26 cellular contexts compared by ENCODE assay signal in the genomic region with DNA sequence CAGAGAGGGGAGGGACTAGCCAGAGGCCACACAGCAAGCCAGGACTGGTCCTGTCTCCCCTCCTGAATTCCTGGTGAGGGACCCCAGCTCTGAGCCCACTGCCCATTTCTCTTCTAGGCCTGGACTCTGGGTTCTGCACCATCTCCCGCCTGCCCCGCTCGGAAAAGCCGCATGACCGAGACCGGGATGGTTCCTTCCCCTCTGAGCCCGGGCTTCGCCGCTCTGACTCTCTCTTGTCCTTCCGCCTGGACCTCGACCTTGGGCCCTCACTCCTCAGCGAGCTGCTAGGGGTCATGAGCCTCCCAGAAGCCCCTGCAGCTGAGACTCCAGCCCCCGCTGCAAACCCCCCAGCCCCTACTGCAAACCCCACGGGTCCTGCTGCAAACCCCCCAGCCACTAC. TPM values are rescaled to one million over a fixed set of nuclear protein-coding genes. Genes with fewer than 3 reads are reported as not detected.
A peak's percentile ranks its signal among the peaks of the same experiment; 100 is the strongest.
DNase-seq lines count a peak whose midpoint lies in the region; ATAC-seq, FAIRE-seq and TF ChIP-seq lines count a peak whose summit lies in the region.
"Had no signal": no experiment of that assay in that cellular context is flagged by ENCODE, and none has a peak within 500 bp of the region (broad histone marks: within the 10 kb centered on the region; RNA-seq: fewer than 3 reads in every experiment).

No MANE protein-coding gene starts in this region.

- H3K14ac ChIP-seq in H1 (ENCODE audit: insufficient read length) = no peak overlapping the region

- 0 out of 2 replicates have a peak overlapping the region, but pooled peaks have one; percentile 21 for H2BK15ac ChIP-seq in H1 (ENCODE audit: low read length)

- H3K4me1 ChIP-seq in H1 (replicated peaks in 1 of 4; ENCODE audit: control insufficient read depth in 3 of 4, insufficient read depth in 4 of 4, low read length in 3 of 4) (peaks cover 13 to 33% (median 20%) of the 10 kb centered on the region in 4 experiments), mucosa of stomach (ENCODE audit: control insufficient read depth, insufficient read depth, low read length) (peaks cover 91% of the 10 kb centered on the region), upper lobe of right lung (peaks cover 67% of the 10 kb centered on the region), foreskin keratinocyte (peaks cover 31% of the 10 kb centered on the region)

- H3K4me3 Mint-ChIP-seq in activated CD8-positive, alpha-beta memory T cell treated with anti-CD3 and anti-CD28 coated beads, Interleukin-2, amount 10 ng/mL, durations not matched to agents 7 days and 5 days = no peak overlapping the region

- no peaks in the 10 kb centered on the region for H3K79me2 ChIP-seq in H1 (ENCODE audit: control insufficient read depth in 1 of 2, insufficient read depth in 2 of 2, low read length in 2 of 2)

- WGBS in H1 (ENCODE audit: extremely low coverage in 1 of 2, insufficient coverage in 1 of 2, insufficient read length in 1 of 2, insufficient replicate concordance in 2 of 2, low coverage in 1 of 2, low lambda C conversion rate in 2 of 2, missing lambda C conversion rate in 1 of 2), 2 experiments = 89% methylated on average over 12 of the region's 14 CpGs; no CpG with 5 or more reads in 1 of the 2 experiments

- H3K27me3 ChIP-seq in H1 (replicated peaks in 1 of 4; ENCODE audit: control insufficient read depth in 3 of 4, extremely low read depth in 1 of 4, insufficient read depth in 3 of 4, low read length in 3 of 4) (no peaks in the 10 kb centered on the region; a peak in 1 of 7 replicates), mucosa of stomach (ENCODE audit: control insufficient read depth, insufficient read depth, low read length) (no peaks in the 10 kb centered on the region), upper lobe of right lung (no peaks in the 10 kb centered on the region), foreskin keratinocyte (no peaks in the 10 kb centered on the region)
- H3K27me3 ChIP-seq: esophagus squamous epithelium, SJSA1, suprapubic skin had no signal

- no peak overlapping the region for H4K8ac ChIP-seq in H1 (ENCODE audit: extremely low read depth, insufficient read depth, low read length)

- H3K4me2 ChIP-seq in H1 (ENCODE audit: insufficient read depth in 1 of 2, low read depth in 2 of 2, low read length in 2 of 2) = no peak overlapping the region

- H3K4me1 Mint-ChIP-seq in activated CD8-positive, alpha-beta memory T cell treated with anti-CD3 and anti-CD28 coated beads, Interleukin-2, amount 10 ng/mL, durations not matched to agents 7 days and 5 days = peaks cover 23% of the 10 kb centered on the region

- no peak overlapping the region for H4K91ac ChIP-seq in H1 (replicated peaks; ENCODE audit: insufficient read length, low read length)

- TF ChIP-seq POLR2A in H1 (IDR thresholded peaks at IDR 0.05; ENCODE audit: control extremely low read depth in 1 of 2, low read depth in 2 of 2, low read length in 2 of 2) = no peak

- POLR2A ChIA-PET in H1 (lab: Charles Lee; ENCODE audit: partially characterized antibody) = interaction anchor here (0.9 to 12.2 kb wide), 6 partner anchors 10 to 21 kb away, joined by 3 to 198 read pairs (median 6); no protein-coding TSS in a partner anchor

- peaks cover 31% of the 10 kb centered on the region for H3K27me3 Mint-ChIP-seq in activated CD8-positive, alpha-beta memory T cell treated with anti-CD3 and anti-CD28 coated beads, Interleukin-2, amount 10 ng/mL, durations not matched to agents 7 days and 5 days

- no peak for DNase-seq in activated CD8-positive, alpha-beta memory T cell treated with anti-CD3 and anti-CD28 coated beads, Interleukin-2, amount 10 ng/mL, durations not matched to agents 7 days and 5 days
- no peak for DNase-seq in activated CD8-positive, alpha-beta memory T cell treated with anti-CD3 and anti-CD28 coated beads, Interleukin-2, amount 50 U/mL, for 4 hours
- DNase-seq in H1 (ENCODE audit: low read depth in 1 of 2, low spot score in 2 of 2) (no peak), upper lobe of right lung (no peak), NCI-H2227 treated with DMSO at 0.1 percent for 48 hours (lab: John Stamatoyannopoulos, UW) (no peak), foreskin keratinocyte (no peak), NCI-H69 (lab: John Stamatoyannopoulos, UW) (no peak)
- DNase-seq: cortex of kidney, esophagus squamous epithelium, IMR-90, NCI-H187 treated with DMSO at 0.1 percent for 48 hours had no signal

- ATAC-seq in activated CD8-positive, alpha-beta memory T cell treated with anti-CD3 and anti-CD28 coated beads, Interleukin-2, amount 10 ng/mL, durations not matched to agents 7 days and 5 days = no peak
- ATAC-seq in upper lobe of right lung (no peak), foreskin keratinocyte (no peak)

- H2AFZ ChIP-seq in H1 (ENCODE audit: low read length) = no peak overlapping the region

- no peaks in the 10 kb centered on the region for H3K23me2 ChIP-seq in H1 (ENCODE audit: low read depth, low read length)

- no peak for FAIRE-seq in H1 (lab: Jason Lieb, UNC)
- FAIRE-seq: D721Med, frontal cortex, RCC 7860 had no signal

- TF ChIP-seq RAD21 in H1 (IDR thresholded peaks at IDR 0.05 in 1 of 2, conservative IDR thresholded peaks at IDR 0.05 in 1 of 2; ENCODE audit: low read depth in 2 of 2, low read length in 2 of 2) = no peak

- H3K9me3 Mint-ChIP-seq in activated CD8-positive, alpha-beta memory T cell treated with anti-CD3 and anti-CD28 coated beads, Interleukin-2, amount 10 ng/mL, durations not matched to agents 7 days and 5 days (ENCODE audit: low read depth) = no peaks in the 10 kb centered on the region
- H3K9me3 Mint-ChIP-seq: activated B cell treated with CpG ODN at 0.5 μM for 24 hours; activated naive CD4-positive, alpha-beta T cell treated with anti-CD3 and anti-CD28 coated beads for 36 hours; immature natural killer cell; naive thymus-derived CD8-positive, alpha-beta T cell; T-cell had no signal

- no peak overlapping the region for H3K4me3 ChIP-seq in H1 (ENCODE audit: extremely low read depth in 1 of 4, insufficient read depth in 2 of 4, low read depth in 3 of 4, low read length in 4 of 4)
- no peak overlapping the region for H3K4me3 ChIP-seq in mucosa of stomach (ENCODE audit: low read length)
- H3K4me3 ChIP-seq in upper lobe of right lung = no peak overlapping the region
- H3K4me3 ChIP-seq: esophagus squamous epithelium, GM12878, SJSA1, suprapubic skin had no signal

- no peaks in the 10 kb centered on the region for H4K20me1 ChIP-seq in H1 (replicated peaks in 1 of 2; ENCODE audit: control insufficient read depth in 1 of 2, insufficient read depth in 2 of 2, low read length in 2 of 2)

- TF ChIP-seq EP300 in H1 (IDR thresholded peaks at IDR 0.05; ENCODE audit: borderline replicate concordance in 1 of 2, low read depth in 2 of 2, low read length in 2 of 2) = no peak

- 0 out of 2 replicates have a peak overlapping the region, but pooled peaks have one; percentile 72 for H2BK20ac ChIP-seq in H1 (ENCODE audit: low read length)

- no peaks in the 10 kb centered on the region for H3K79me1 ChIP-seq in H1 (ENCODE audit: low read depth, low read length)

- intact Hi-C loops in upper lobe of right lung (cut with DNase I) = no loop called here

- no peak overlapping the region for H3K23ac ChIP-seq in H1 (ENCODE audit: insufficient read length)

- H3K18ac ChIP-seq in H1 (ENCODE audit: extremely low read depth, low read length) = no peak overlapping the region

- H2BK120ac ChIP-seq in H1 (replicated peaks; ENCODE audit: low read depth, low read length) = no peak overlapping the region

- H2AK5ac ChIP-seq in H1 (ENCODE audit: low read depth, low read length) = no peak overlapping the region

- H3K27ac ChIP-seq in H1 (ENCODE audit: low read depth, low read length) = no peak overlapping the region
- peak overlapping the region; percentile 70 for H3K27ac ChIP-seq in upper lobe of right lung
- H3K27ac ChIP-seq in foreskin keratinocyte = no peak overlapping the region
- H3K27ac ChIP-seq: SJSA1, suprapubic skin had no signal

- CTCF ChIA-PET in activated CD8-positive, alpha-beta memory T cell treated with anti-CD3 and anti-CD28 coated beads, Interleukin-2, amount 10 ng/mL, durations not matched to agents 7 days and 5 days (lab: Charles Lee) = interaction anchor here (1.0 to 22.7 kb wide), 30 partner anchors 8 to 368 kb away, joined by 3 to 661 read pairs (median 6); a partner anchor contains a TSS
- CTCF ChIA-PET in H1 (lab: Charles Lee; ENCODE audit: partially characterized antibody) = interaction anchor here (0.6 to 39.4 kb wide), 36 partner anchors 11 to 307 kb away, joined by 3 to 1347 read pairs (median 5); a partner anchor contains a TSS

- H2BK5ac ChIP-seq in H1 (ENCODE audit: low read depth, low read length) = no peak overlapping the region

- TF ChIP-seq CTCF in H1 (IDR thresholded peaks at IDR 0.05; ENCODE audit: control extremely low read depth in 1 of 3, insufficient read depth in 1 of 3, low read depth in 1 of 3, low read length in 3 of 3) (no peak), upper lobe of right lung (IDR thresholded peaks at IDR 0.05) (no peak), foreskin keratinocyte (conservative IDR thresholded peaks at IDR 0.05) (no peak)

- H3K27ac Mint-ChIP-seq in activated CD8-positive, alpha-beta memory T cell treated with anti-CD3 and anti-CD28 coated beads, Interleukin-2, amount 10 ng/mL, durations not matched to agents 7 days and 5 days = peak overlapping the region; percentile 86
- H3K27ac Mint-ChIP-seq: activated B cell treated with CpG ODN at 0.5 μM for 24 hours had no signal

- no peak overlapping the region for H4K5ac ChIP-seq in H1 (ENCODE audit: insufficient read length, low read depth, low read length)

- H3K56ac ChIP-seq in H1 (replicated peaks; ENCODE audit: insufficient read length, low read depth, low read length) = no peak overlapping the region

- peak overlapping the region; percentile 98 for H3K4ac ChIP-seq in H1 (replicated peaks; ENCODE audit: insufficient read length, low read depth, low read length)

- H3K9me3 ChIP-seq in H1 (ENCODE audit: insufficient read depth in 2 of 2, low read depth in 1 of 2, low read length in 1 of 2) = no peaks in the 10 kb centered on the region
- H3K9me3 ChIP-seq in mucosa of stomach (ENCODE audit: control insufficient read depth, low read length) = no peaks in the 10 kb centered on the region
- H3K9me3 ChIP-seq in upper lobe of right lung = no peaks in the 10 kb centered on the region
- H3K9me3 ChIP-seq: esophagus squamous epithelium, SJSA1, spleen, suprapubic skin had no signal

- H3K36me3 ChIP-seq in H1 (ENCODE audit: control insufficient read depth in 2 of 4, insufficient read depth in 4 of 4, low read length in 3 of 4) (no peaks in the 10 kb centered on the region), mucosa of stomach (ENCODE audit: control insufficient read depth, insufficient read depth, low read length) (peaks cover 18% of the 10 kb centered on the region), upper lobe of right lung (peaks cover 33% of the 10 kb centered on the region)

- no peaks in the 10 kb centered on the region for H3K36me3 Mint-ChIP-seq in activated CD8-positive, alpha-beta memory T cell treated with anti-CD3 and anti-CD28 coated beads, Interleukin-2, amount 10 ng/mL, durations not matched to agents 7 days and 5 days
- H3K36me3 Mint-ChIP-seq: naive thymus-derived CD8-positive, alpha-beta T cell; T-cell had no signal

- H2BK12ac ChIP-seq in H1 (ENCODE audit: low read depth, low read length) = no peak overlapping the region

- H3K9ac ChIP-seq in H1 (replicated peaks in 1 of 4; ENCODE audit: extremely low read depth in 1 of 4, low read depth in 3 of 4, low read length in 3 of 4) (no peak overlapping the region), mucosa of stomach (ENCODE audit: low read length) (peak overlapping the region; percentile 32)

RNA-seq across cellular contexts. Expression of a gene that starts 7.7 kb away (rescaled TPM):
- total RNA-seq in activated CD8-positive, alpha-beta memory T cell treated with anti-CD3 and anti-CD28 coated beads, Interleukin-2, amount 10 ng/mL, durations not matched to agents 7 days and 5 days = under 1 TPM; 0.42 to 0.47 TPM
- 10.1 and 11.2 TPM in 2 replicates for total RNA-seq in H1 (2021; fragmentation: NEBNext Ultra II Directional; extraction: Animal tissue kit (Norgen Biotek cat#: 25700))
- 8.3 and 15.4 TPM in 2 replicates for polyA plus RNA-seq in H1 (2011; rRNA removed)
- polyA plus RNA-seq in H1 (2011; cell fraction: cytosol; rRNA removed) = 5.3 TPM
- polyA plus RNA-seq in H1 (2011; cell fraction: nucleus; rRNA removed) = 7.8 TPM
- polyA plus RNA-seq in H1 (2012, experiment 1 of 2) = 5.5 to 11.6 TPM (median 10.8 TPM) in 4 replicates
- polyA plus RNA-seq in H1 (2012, experiment 2 of 2) = 8.9 TPM
- polyA plus RNA-seq in H1 (2013, experiment 1 of 2) = 11.0 TPM
- polyA plus RNA-seq in H1 (2013, experiment 2 of 2) = 10.5 TPM
- 2.1 and 2.2 TPM in 2 replicates for polyA minus RNA-seq in H1 (2011; rRNA and poly(A)+ RNA removed)
- polyA minus RNA-seq in H1 (2011; cell fraction: cytosol; rRNA and poly(A)+ RNA removed) = 4.3 TPM
- 5.1 TPM for polyA minus RNA-seq in H1 (2011; cell fraction: nucleus; rRNA and poly(A)+ RNA removed)
- 73.9 TPM for total RNA-seq in upper lobe of right lung
- 48.7 and 56.7 TPM in 2 replicates for total RNA-seq in foreskin keratinocyte
- polyA plus RNA-seq in foreskin keratinocyte = 72.7 and 84.9 TPM in 2 replicates
- total RNA-seq: activated B cell treated with CpG ODN at 0.5 μM for 24 hours; naive thymus-derived CD8-positive, alpha-beta T cell had no signal
- polyA plus RNA-seq: naive thymus-derived CD8-positive, alpha-beta T cell had no signal

RNA-seq across cellular contexts. Expression of a gene that starts 11.9 kb away (rescaled TPM):
- not detected for total RNA-seq in activated CD8-positive, alpha-beta memory T cell treated with anti-CD3 and anti-CD28 coated beads, Interleukin-2, amount 10 ng/mL, durations not matched to agents 7 days and 5 days
- not detected in 2 replicates for total RNA-seq in H1 (2021; fragmentation: NEBNext Ultra II Directional; extraction: Animal tissue kit (Norgen Biotek cat#: 25700))
- polyA plus RNA-seq in H1 (2011; rRNA removed) (not detected in 2 replicates), foreskin keratinocyte (not detected in 2 replicates)
- not detected for polyA plus RNA-seq in H1 (2011; cell fraction: cytosol; rRNA removed)
- polyA plus RNA-seq in H1 (2011; cell fraction: nucleus; rRNA removed) = not detected
- polyA plus RNA-seq in H1 (2012, experiment 1 of 2) = not detected in 4 replicates
- polyA plus RNA-seq in H1 (2012, experiment 2 of 2) = not detected
- not detected for polyA plus RNA-seq in H1 (2013, experiment 1 of 2)
- not detected for polyA plus RNA-seq in H1 (2013, experiment 2 of 2)
- not detected in 2 replicates for polyA minus RNA-seq in H1 (2011; rRNA and poly(A)+ RNA removed)
- not detected for polyA minus RNA-seq in H1 (2011; cell fraction: cytosol; rRNA and poly(A)+ RNA removed)
- not detected for polyA minus RNA-seq in H1 (2011; cell fraction: nucleus; rRNA and poly(A)+ RNA removed)
- total RNA-seq in upper lobe of right lung (2.5 TPM), foreskin keratinocyte (not detected in 2 replicates)
- total RNA-seq: activated B cell treated with CpG ODN at 0.5 μM for 24 hours; activated naive CD4-positive, alpha-beta T cell treated with anti-CD3 and anti-CD28 coated beads for 36 hours; Daoy; esophagus squamous epithelium; frontal cortex; IMR-90; naive thymus-derived CD8-positive, alpha-beta T cell; osteocyte; SJSA1; suprapubic skin had no signal
- polyA plus RNA-seq: IMR-90; naive thymus-derived CD8-positive, alpha-beta T cell had no signal

RNA-seq across cellular contexts. Expression of a gene that starts 40.6 kb away (rescaled TPM):
- 10 to 100 TPM; 76.9 to 85.9 TPM for total RNA-seq in activated CD8-positive, alpha-beta memory T cell treated with anti-CD3 and anti-CD28 coated beads, Interleukin-2, amount 10 ng/mL, durations not matched to agents 7 days and 5 days
- total RNA-seq in H1 (2021; fragmentation: NEBNext Ultra II Directional; extraction: Animal tissue kit (Norgen Biotek cat#: 25700)) = 46.5 and 49.3 TPM in 2 replicates
- polyA plus RNA-seq in H1 (2011; rRNA removed) (57.2 and 81.0 TPM in 2 replicates), foreskin keratinocyte (27.7 and 28.9 TPM in 2 replicates)
- polyA plus RNA-seq in H1 (2011; cell fraction: cytosol; rRNA removed) = 58.2 TPM
- 170 TPM for polyA plus RNA-seq in H1 (2011; cell fraction: nucleus; rRNA removed)
- polyA plus RNA-seq in H1 (2012, experiment 1 of 2) = 43.4 to 56.3 TPM (median 52.3 TPM) in 4 replicates
- polyA plus RNA-seq in H1 (2012, experiment 2 of 2) = 38.5 TPM
- 31.2 TPM for polyA plus RNA-seq in H1 (2013, experiment 1 of 2)
- 28.6 TPM for polyA plus RNA-seq in H1 (2013, experiment 2 of 2)
- 25.7 and 39.1 TPM in 2 replicates for polyA minus RNA-seq in H1 (2011; rRNA and poly(A)+ RNA removed)
- polyA minus RNA-seq in H1 (2011; cell fraction: cytosol; rRNA and poly(A)+ RNA removed) = 36.0 TPM
- polyA minus RNA-seq in H1 (2011; cell fraction: nucleus; rRNA and poly(A)+ RNA removed) = 64.4 TPM
- total RNA-seq in upper lobe of right lung (64.4 TPM), foreskin keratinocyte (32.9 and 37.6 TPM in 2 replicates)

RNA-seq across cellular contexts. Expression of a gene that starts 48.8 kb away (rescaled TPM):
- under 1 TPM in 1 of 2 experiments, not detected in 1; 0.16 TPM for total RNA-seq in activated CD8-positive, alpha-beta memory T cell treated with anti-CD3 and anti-CD28 coated beads, Interleukin-2, amount 10 ng/mL, durations not matched to agents 7 days and 5 days
- 14.4 and 14.6 TPM in 2 replicates for total RNA-seq in H1 (2021; fragmentation: NEBNext Ultra II Directional; extraction: Animal tissue kit (Norgen Biotek cat#: 25700))
- polyA plus RNA-seq in H1 (2011; rRNA removed) (13.5 and 17.4 TPM in 2 replicates), foreskin keratinocyte (112 and 115 TPM in 2 replicates)
- polyA plus RNA-seq in H1 (2011; cell fraction: cytosol; rRNA removed) = 11.2 TPM
- 23.7 TPM for polyA plus RNA-seq in H1 (2011; cell fraction: nucleus; rRNA removed)
- 7.9 to 13.1 TPM (median 11.6 TPM) in 4 replicates for polyA plus RNA-seq in H1 (2012, experiment 1 of 2)
- polyA plus RNA-seq in H1 (2012, experiment 2 of 2) = 11.4 TPM
- polyA plus RNA-seq in H1 (2013, experiment 1 of 2) = 9.2 TPM
- polyA plus RNA-seq in H1 (2013, experiment 2 of 2) = 9.2 TPM
- polyA minus RNA-seq in H1 (2011; rRNA and poly(A)+ RNA removed) = 6.8 and 7.5 TPM in 2 replicates
- 11.4 TPM for polyA minus RNA-seq in H1 (2011; cell fraction: cytosol; rRNA and poly(A)+ RNA removed)
- 5.0 TPM for polyA minus RNA-seq in H1 (2011; cell fraction: nucleus; rRNA and poly(A)+ RNA removed)
- total RNA-seq in upper lobe of right lung (17.0 TPM), foreskin keratinocyte (116 and 130 TPM in 2 replicates)
- total RNA-seq: activated B cell treated with CpG ODN at 0.5 μM for 24 hours; activated naive CD4-positive, alpha-beta T cell treated with anti-CD3 and anti-CD28 coated beads for 36 hours had no signal
